ENCODE assay signal across 6 cellular contexts in the genomic region with DNA sequence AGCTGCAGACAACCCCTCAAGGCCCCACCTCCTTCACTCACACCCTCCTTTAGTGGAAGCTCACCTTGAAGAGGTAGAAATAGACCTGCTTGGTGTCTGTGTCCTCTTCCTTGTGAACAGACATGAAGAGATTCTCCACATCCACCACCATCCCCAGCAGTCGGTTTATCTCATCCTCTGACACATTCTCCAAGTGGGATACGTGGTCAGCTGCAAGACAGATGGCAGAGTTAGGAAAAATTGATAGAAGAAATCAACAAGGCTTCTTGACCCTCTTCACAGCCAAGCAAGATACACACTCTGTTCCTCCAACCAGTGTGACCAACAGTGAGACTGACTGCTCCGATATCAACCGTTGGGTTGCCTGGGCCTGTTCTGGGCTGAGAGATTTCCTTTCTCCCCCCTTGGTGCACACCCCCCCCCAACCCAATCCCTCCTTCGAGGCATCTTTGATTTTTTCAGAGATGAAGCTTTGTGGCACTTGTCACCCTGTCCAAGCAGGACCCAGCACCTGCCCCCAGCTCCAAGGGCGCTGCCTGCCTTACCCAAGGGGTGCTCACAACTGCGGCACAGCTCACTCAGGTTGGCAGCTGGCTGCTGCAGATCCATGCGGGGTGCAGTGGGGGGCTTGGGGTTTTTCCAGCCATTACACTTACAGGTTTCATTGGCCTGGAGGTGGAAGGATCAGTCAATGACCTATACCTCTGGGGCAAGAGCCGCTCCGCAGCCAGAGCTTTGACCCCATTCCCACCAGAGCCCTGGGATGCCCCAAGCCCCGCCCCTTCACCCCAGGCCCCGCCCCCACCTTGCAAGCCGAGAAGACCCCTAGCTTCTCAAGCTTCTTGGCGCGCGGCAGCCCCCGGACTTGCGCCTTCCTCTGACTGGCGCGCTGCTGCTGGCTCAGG. TPM values are rescaled to one million over a fixed set of nuclear protein-coding genes. Genes with fewer than 3 reads are reported as not detected.
DNase-seq lines count a peak whose midpoint lies in the region; ATAC-seq and TF ChIP-seq lines count a peak whose summit lies in the region.

No MANE protein-coding gene starts in this region.

- H3K36me3 ChIP-seq in A673 (ENCODE audit: insufficient read depth, low read length, poor library complexity, severe bottlenecking): peaks cover 12% of the 10 kb centered on the region
- H3K36me3 ChIP-seq in HUES6 (ENCODE audit: control insufficient read depth, insufficient read depth, low read length): peaks cover 42% of the 10 kb centered on the region
- peaks cover 0 to 40% (median 12%) of the 10 kb centered on the region in 4 donors for H3K36me3 ChIP-seq in sigmoid colon

- POLR2A ChIA-PET in A673 (lab: Charles Lee; ENCODE audit: low non-redundant PET): interaction anchor here (0.6 kb wide), 2 partner anchors 85 to 287 kb away, joined by 3 to 9 read pairs; no protein-coding TSS in a partner anchor

- WGBS in sigmoid colon, 2 donors: 18 to 22% methylated on average over 20 of the region's 20 CpGs

- TF ChIP-seq POLR2A in sigmoid colon (IDR thresholded peaks at IDR 0.05): no peak

- H3K9me3 ChIP-seq in A673 (ENCODE audit: low read depth, low read length, poor library complexity, severe bottlenecking) (no peaks in the 10 kb centered on the region), HUES6 (ENCODE audit: control insufficient read depth, insufficient read depth, low read depth, low read length) (no peaks in the 10 kb centered on the region), sigmoid colon (no peaks in the 10 kb centered on the region)

- no peak for TF ChIP-seq CTCF in A673 (conservative IDR thresholded peaks at IDR 0.05; ENCODE audit: low read depth, low read length)
- no peak for TF ChIP-seq CTCF in dorsolateral prefrontal cortex (IDR thresholded peaks at IDR 0.05 in 54 of 56, conservative IDR thresholded peaks at IDR 0.05 in 2 of 56; ENCODE audit: low read depth in 1 of 56, partially characterized antibody in 56 of 56)
- TF ChIP-seq CTCF in sigmoid colon (IDR thresholded peaks at IDR 0.05): no peak

- CTCF ChIA-PET in A673 (lab: Charles Lee): interaction anchor here (0.6 kb wide), 2 partner anchors 41 to 97 kb away, joined by 5 to 10 read pairs; no protein-coding TSS in a partner anchor

- no peak for ATAC-seq in GM18909 (IDR thresholded peaks at IDR 0.05; ENCODE audit: poor library complexity, unreplicated experiment)

- intact Hi-C loops in A673 (cut with micrococcal nuclease; ENCODE audit: unreplicated experiment): no loop called here
- intact Hi-C loops in dorsolateral prefrontal cortex (cut with DNase I): loop anchor here (2.0 to 5.0 kb wide), 2 partner anchors 34 to 62 kb away; a partner anchor contains a TSS
- intact Hi-C loops in sigmoid colon (cut with DNase I): no loop called here

- H3K9ac ChIP-seq in HUES6 (ENCODE audit: low read length): no peak overlapping the region

- H3K27me3 ChIP-seq in A673 (replicated peaks; ENCODE audit: insufficient read depth, low read depth, low read length, poor library complexity): no peaks in the 10 kb centered on the region
- no peaks in the 10 kb centered on the region for H3K27me3 ChIP-seq in HUES6 (ENCODE audit: control insufficient read depth, insufficient read depth, low read length)
- H3K27me3 ChIP-seq in dorsolateral prefrontal cortex: no peaks in the 10 kb centered on the region
- no peaks in the 10 kb centered on the region for H3K27me3 ChIP-seq in sigmoid colon

- no peak for TF ChIP-seq EP300 in sigmoid colon (IDR thresholded peaks at IDR 0.05)

- peak overlapping the region; percentile 62 for H3K4me3 ChIP-seq in A673 (ENCODE audit: low read depth, low read length, poor library complexity, severe bottlenecking)
- peak overlapping the region; percentile 55 for H3K4me3 ChIP-seq in HUES6 (ENCODE audit: low read depth, low read length)
- peak overlapping the region; percentile 55 to 87 (median 77) for H3K4me3 ChIP-seq in dorsolateral prefrontal cortex
- peak overlapping the region; percentile 61 to 96 (median 78) for H3K4me3 ChIP-seq in sigmoid colon

- H3K27ac ChIP-seq in A673 (ENCODE audit: low read depth, low read length, poor library complexity, severe bottlenecking): peak overlapping the region; percentile 74
- H3K27ac ChIP-seq in HUES6 (ENCODE audit: low read depth, low read length): peak overlapping the region; percentile 70
- peak overlapping the region in 50 of 59 donors; percentile 16 to 92 (median 77) for H3K27ac ChIP-seq in dorsolateral prefrontal cortex
- H3K27ac ChIP-seq in sigmoid colon: peak overlapping the region; percentile 45 to 76 (median 68)

- no peaks in the 10 kb centered on the region for H3K4me1 ChIP-seq in A673 (ENCODE audit: insufficient read depth, low read length, poor library complexity, severe bottlenecking)
- H3K4me1 ChIP-seq in HUES6 (ENCODE audit: control insufficient read depth, insufficient read depth, low read length): peaks cover 19% of the 10 kb centered on the region
- H3K4me1 ChIP-seq in sigmoid colon: peaks cover 0 to 33% (median 28%) of the 10 kb centered on the region in 4 donors

- no TSS peak for BruUV-seq in A673 (replicated peaks; lab: Mats Ljungman, UMichigan)

- DNase-seq in A673 (ENCODE audit: low spot score) (no peak), dorsolateral prefrontal cortex (no peak), sigmoid colon (no peak), DMS114 treated with DMSO at 0.1 percent for 48 hours (lab: John Stamatoyannopoulos, UW; ENCODE audit: unreplicated experiment) (no peak)

RNA-seq across cellular contexts. Expression of a gene that starts 0.8 kb away (rescaled TPM):
- total RNA-seq in A673 (2021) (28.6 and 30.3 TPM in 2 replicates), dorsolateral prefrontal cortex (100 to 1,000 TPM in 58 of 120 experiments, 10 to 100 TPM in 62; 65.5 to 174 (median 99.8) TPM), sigmoid colon (10 to 100 TPM; 20.0 to 95.8 (median 26.0) TPM)
- 10 to 100 TPM in 1 of 3 donors, 1 to 10 TPM in 2; 6.9 to 45.2 (median 9.6) TPM for polyA plus RNA-seq in sigmoid colon

RNA-seq across cellular contexts. Expression of a gene that starts 2.2 kb away (rescaled TPM):
- total RNA-seq in A673 (2021) (not detected in 2 replicates), dorsolateral prefrontal cortex (1 to 10 TPM in 8 of 120 experiments, under 1 TPM in 61, not detected in 51; 0.14 to 1.6 (median 0.43) TPM), sigmoid colon (under 1 TPM in 3 of 4 donors, not detected in 1; 0.27 to 0.83 (median 0.49) TPM)
- polyA plus RNA-seq in sigmoid colon: under 1 TPM in 1 of 3 donors, not detected in 2; 0.10 TPM

RNA-seq across cellular contexts. Expression of a gene that starts 7.9 kb away (rescaled TPM):
- 2.1 and 3.3 TPM in 2 replicates for total RNA-seq in A673 (2021)
- total RNA-seq in dorsolateral prefrontal cortex: 10 to 100 TPM in 119 of 120 experiments, 1 to 10 TPM in 1; 9.3 to 46.1 (median 17.9) TPM
- 10 to 100 TPM in 3 of 4 donors, 1 to 10 TPM in 1; 8.9 to 16.3 (median 14.6) TPM for total RNA-seq in sigmoid colon
- 10 to 100 TPM in 1 of 3 donors, 1 to 10 TPM in 2; 4.4 to 19.0 (median 6.6) TPM for polyA plus RNA-seq in sigmoid colon

RNA-seq across cellular contexts. Expression of a gene that starts 22.1 kb away (rescaled TPM):
- 0.15 and 0.17 TPM in 2 replicates for total RNA-seq in A673 (2021)
- 1 to 10 TPM in 106 of 120 experiments, under 1 TPM in 14; 0.33 to 4.9 (median 1.8) TPM for total RNA-seq in dorsolateral prefrontal cortex
- total RNA-seq in sigmoid colon: under 1 TPM in 1 of 4 donors, not detected in 3; 0.33 TPM
- polyA plus RNA-seq in sigmoid colon: under 1 TPM in 2 of 3 donors, not detected in 1; 0.42 to 0.60 TPM

RNA-seq across cellular contexts. Expression of a gene that starts 34.4 kb away (rescaled TPM):
- total RNA-seq in A673 (2021) (65.1 and 67.5 TPM in 2 replicates), dorsolateral prefrontal cortex (100 to 1,000 TPM in 66 of 120 experiments, 10 to 100 TPM in 54; 64.5 to 128 (median 101) TPM), sigmoid colon (100 to 1,000 TPM in 2 of 4 donors, 10 to 100 TPM in 2; 75.9 to 104 (median 93.1) TPM)
- 100 to 1,000 TPM; 182 to 303 (median 213) TPM for polyA plus RNA-seq in sigmoid colon

Comparison
In these comparisons a context has a peak if more than half of its experiments do, and no peak if none do; other contexts are left out.
1. intact Hi-C loops: an anchor here in dorsolateral prefrontal cortex (2.0 to 5.0 kb wide); none called in A673 and sigmoid colon.